In genomic region chr15:70275461-70276138, GRCh38 we compare ENCODE assay signal across 24 cellular contexts.
"Had no signal": no experiment of that assay in that cellular context is flagged by ENCODE, and none has a peak within 500 bp of the region (broad histone marks: within the 10 kb centered on the region; RNA-seq: fewer than 3 reads in every experiment).

No MANE protein-coding gene starts in this region.

- H3K27me3 ChIP-seq: heart left ventricle, sigmoid colon had no signal

- H3K4me2 ChIP-seq: smooth muscle cell had no signal

- DNase-seq: activated CD4-positive, alpha-beta T cell treated with anti-CD3 and anti-CD28 coated beads, Interleukin-2, amount 50 U/mL, for 48 hours; activated CD8-positive, alpha-beta memory T cell treated with anti-CD3 and anti-CD28 coated beads, Interleukin-2, amount 50 U/mL, for 48 hours; activated gamma-delta T cell treated with Interleukin-2 at 50 U/mL for 16 hours; amniotic stem cell; cerebellar nuclear complex; endodermal cell; heart left ventricle; left ventricle myocardium superior; sigmoid colon; stimulated activated CD4-positive, alpha-beta T cell treated with anti-CD3 and anti-CD28 coated beads, Interleukin-2, amount 100 ng/mL, for 48 hours; stimulated activated CD8-positive, alpha-beta memory T cell treated with anti-CD3 and anti-CD28 coated beads, Interleukin-4, amount 100 ng/mL, for 48 hours; stimulated activated naive B cell treated with anti-CD40 and anti-IgM and Interleukin-4, amounts not matched to agents 10 μg/mL and 1 μg/mL and 100 μg/mL, for 72 hours; T-helper 1 cell; WERI-Rb-1 had no signal

- H3K4me3 Mint-ChIP-seq: activated naive CD8-positive, alpha-beta T cell; activated T-helper 1 cell treated with anti-CD3 and anti-CD28 coated beads, Interleukin-12 subunit alpha, Interleukin-12 subunit beta, Interleukin-2, Interleukin-4 antibody, amounts not matched to agents 30 ng/mL and 10 ng/mL and 1 ng/mL, durations not matched to agents 14 hours and 24 hours and 36 hours; endodermal cell; stimulated activated naive B cell treated with anti-CD40 and anti-IgM and Interleukin-4, amounts not matched to agents 10 μg/mL and 1 μg/mL and 100 μg/mL, for 72 hours; type B pancreatic cell had no signal

- ATAC-seq: left ventricle myocardium superior; stimulated activated naive B cell treated with anti-CD40 and anti-IgM and Interleukin-4, amounts not matched to agents 10 μg/mL and 1 μg/mL and 100 μg/mL, for 72 hours had no signal

- H3K27ac Mint-ChIP-seq: activated naive CD8-positive, alpha-beta T cell; activated T-helper 1 cell treated with anti-CD3 and anti-CD28 coated beads, Interleukin-12 subunit alpha, Interleukin-12 subunit beta, Interleukin-2, Interleukin-4 antibody, amounts not matched to agents 30 ng/mL and 10 ng/mL and 1 ng/mL, durations not matched to agents 14 hours and 24 hours and 36 hours; endodermal cell; stimulated activated naive B cell treated with anti-CD40 and anti-IgM and Interleukin-4, amounts not matched to agents 10 μg/mL and 1 μg/mL and 100 μg/mL, for 72 hours; type B pancreatic cell had no signal

- H3K4me3 ChIP-seq: coronary artery, heart left ventricle, sigmoid colon, smooth muscle cell, thoracic aorta had no signal

- H3K36me3 ChIP-seq: heart left ventricle, sigmoid colon, thoracic aorta, WERI-Rb-1 had no signal

- H3K9me3 Mint-ChIP-seq: activated T-helper 1 cell treated with anti-CD3 and anti-CD28 coated beads, Interleukin-12 subunit alpha, Interleukin-12 subunit beta, Interleukin-2, Interleukin-4 antibody, amounts not matched to agents 30 ng/mL and 10 ng/mL and 1 ng/mL, durations not matched to agents 14 hours and 24 hours and 36 hours; endodermal cell; stimulated activated naive B cell treated with anti-CD40 and anti-IgM and Interleukin-4, amounts not matched to agents 10 μg/mL and 1 μg/mL and 100 μg/mL, for 72 hours; type B pancreatic cell had no signal

- H3K27ac ChIP-seq: coronary artery, epithelial cell of prostate, heart left ventricle, sigmoid colon, thoracic aorta, WERI-Rb-1 had no signal

- H3K9me3 ChIP-seq: heart left ventricle, sigmoid colon, thoracic aorta had no signal

- FAIRE-seq: bronchial epithelial cell, islet of Langerhans, TTC549 had no signal

- H3K36me3 Mint-ChIP-seq: activated naive CD8-positive, alpha-beta T cell; stimulated activated naive B cell treated with anti-CD40 and anti-IgM and Interleukin-4, amounts not matched to agents 10 μg/mL and 1 μg/mL and 100 μg/mL, for 72 hours; type B pancreatic cell had no signal

- H3K27me3 Mint-ChIP-seq: activated naive CD8-positive, alpha-beta T cell had no signal
